In genomic region chr4:150546286-150546685, GRCh38 we compare ENCODE assay signal across 30 cellular contexts. TPM values are rescaled to one million over a fixed set of nuclear protein-coding genes. Genes with fewer than 3 reads are reported as not detected.
"Had no signal": no experiment of that assay in that cellular context is flagged by ENCODE, and none has a peak within 500 bp of the region (broad histone marks: within the 10 kb centered on the region; RNA-seq: fewer than 3 reads in every experiment).

No MANE protein-coding gene starts in this region.

- H3K4me1 ChIP-seq: Peyer's patch, SJCRH30 had no signal

- DNase-seq: activated B cell treated with CpG ODN at 0.5 μM for 24 hours; activated CD4-positive, alpha-beta memory T cell treated with anti-CD3 and anti-CD28 coated beads for 36 hours; activated CD4-positive, alpha-beta T cell treated with anti-CD3 and anti-CD28 coated beads, Interleukin-2, amount 10 ng/mL, durations not matched to agents 7 days and 5 days; activated CD8-positive, alpha-beta memory T cell treated with anti-CD3 and anti-CD28 coated beads for 24 hours; activated gamma-delta T cell treated with Interleukin-2 at 50 U/mL for 16 hours; activated naive CD4-positive, alpha-beta T cell treated with anti-CD3 and anti-CD28 coated beads, Interleukin-2, amount 10 ng/mL, durations not matched to agents 7 days and 5 days; activated naive CD8-positive, alpha-beta T cell treated with anti-CD3 and anti-CD28 coated beads for 36 hours; activated T-cell treated with anti-CD3 and anti-CD28 coated beads for 4 hours; activated T-cell treated with anti-CD3 and anti-CD28 coated beads, Interleukin-2, amount 50 U/mL, for 48 hours; brain microvascular endothelial cell; MV-4-11; NCI-H1092 treated with DMSO at 0.1 percent for 48 hours; NCI-H1417 treated with DMSO at 0.1 percent for 48 hours; NCI-H1694 treated with DMSO at 0.1 percent for 48 hours; NCI-H2029 treated with DMSO at 0.1 percent for 48 hours; NCI-H345; NCI-H510A; NCI-H526 treated with DMSO at 0.1 percent for 48 hours; Peyer's patch; Right ventricle myocardium superior; SJCRH30; SW 1271 had no signal

- H3K4me3 Mint-ChIP-seq: activated B cell treated with CpG ODN at 0.5 μM for 24 hours; activated CD4-positive, alpha-beta memory T cell treated with anti-CD3 and anti-CD28 coated beads for 36 hours; activated CD4-positive, alpha-beta T cell treated with anti-CD3 and anti-CD28 coated beads, Interleukin-2, amount 10 ng/mL, durations not matched to agents 7 days and 5 days; activated naive CD4-positive, alpha-beta T cell treated with anti-CD3 and anti-CD28 coated beads, Interleukin-2, amount 10 ng/mL, durations not matched to agents 7 days and 5 days; activated naive CD8-positive, alpha-beta T cell treated with anti-CD3 and anti-CD28 coated beads for 36 hours; activated T-helper 17 cell treated with anti-CD3 and anti-CD28 coated beads, Interleukin-2, amount 50 U/mL, for 72 hours; T-helper 2 cell treated with Interferon-gamma antibody and Interleukin-4, amounts not matched to agents 5 μg/mL and 100 μg/mL, for 36 hours had no signal

- H3K27me3 Mint-ChIP-seq: activated B cell treated with CpG ODN at 0.5 μM for 24 hours; activated CD4-positive, alpha-beta memory T cell treated with anti-CD3 and anti-CD28 coated beads for 36 hours; activated CD4-positive, alpha-beta T cell treated with anti-CD3 and anti-CD28 coated beads, Interleukin-2, amount 10 ng/mL, durations not matched to agents 7 days and 5 days; activated naive CD4-positive, alpha-beta T cell treated with anti-CD3 and anti-CD28 coated beads, Interleukin-2, amount 10 ng/mL, durations not matched to agents 7 days and 5 days; activated naive CD8-positive, alpha-beta T cell treated with anti-CD3 and anti-CD28 coated beads for 36 hours; activated T-helper 17 cell treated with anti-CD3 and anti-CD28 coated beads, Interleukin-2, amount 50 U/mL, for 72 hours had no signal

- H3K4me3 ChIP-seq: cardiac muscle cell, Peyer's patch, SJCRH30 had no signal

- H3K9me3 Mint-ChIP-seq: activated B cell treated with CpG ODN at 0.5 μM for 24 hours; activated CD4-positive, alpha-beta memory T cell treated with anti-CD3 and anti-CD28 coated beads for 36 hours; activated CD4-positive, alpha-beta T cell treated with anti-CD3 and anti-CD28 coated beads, Interleukin-2, amount 10 ng/mL, durations not matched to agents 7 days and 5 days; activated naive CD4-positive, alpha-beta T cell treated with anti-CD3 and anti-CD28 coated beads, Interleukin-2, amount 10 ng/mL, durations not matched to agents 7 days and 5 days; activated naive CD8-positive, alpha-beta T cell treated with anti-CD3 and anti-CD28 coated beads for 36 hours; activated T-helper 17 cell treated with anti-CD3 and anti-CD28 coated beads, Interleukin-2, amount 50 U/mL, for 72 hours; T-helper 2 cell treated with Interferon-gamma antibody and Interleukin-4, amounts not matched to agents 5 μg/mL and 100 μg/mL, for 36 hours had no signal

- ATAC-seq: activated T-helper 17 cell treated with anti-CD3 and anti-CD28 coated beads, Interleukin-2, amount 50 U/mL, for 72 hours; SK-N-SH treated with all-trans-retinoic acid at 6 μM for 48 hours had no signal

- H3K27ac Mint-ChIP-seq: activated B cell treated with CpG ODN at 0.5 μM for 24 hours; activated CD4-positive, alpha-beta memory T cell treated with anti-CD3 and anti-CD28 coated beads for 36 hours; activated CD4-positive, alpha-beta T cell treated with anti-CD3 and anti-CD28 coated beads, Interleukin-2, amount 10 ng/mL, durations not matched to agents 7 days and 5 days; activated naive CD4-positive, alpha-beta T cell treated with anti-CD3 and anti-CD28 coated beads, Interleukin-2, amount 10 ng/mL, durations not matched to agents 7 days and 5 days; activated naive CD8-positive, alpha-beta T cell treated with anti-CD3 and anti-CD28 coated beads for 36 hours; activated T-helper 17 cell treated with anti-CD3 and anti-CD28 coated beads, Interleukin-2, amount 50 U/mL, for 72 hours; T-helper 2 cell treated with Interferon-gamma antibody and Interleukin-4, amounts not matched to agents 5 μg/mL and 100 μg/mL, for 36 hours had no signal

- H3K36me3 Mint-ChIP-seq: activated CD4-positive, alpha-beta memory T cell treated with anti-CD3 and anti-CD28 coated beads for 36 hours; activated naive CD4-positive, alpha-beta T cell treated with anti-CD3 and anti-CD28 coated beads, Interleukin-2, amount 10 ng/mL, durations not matched to agents 7 days and 5 days; activated naive CD8-positive, alpha-beta T cell treated with anti-CD3 and anti-CD28 coated beads for 36 hours had no signal

- H3K27ac ChIP-seq: brain microvascular endothelial cell, cardiac muscle cell, KMS-11, Peyer's patch, RWPE1, SJCRH30 had no signal

- H3K9me3 ChIP-seq: Peyer's patch, SJCRH30 had no signal

- H3K4me2 ChIP-seq: KMS-11 had no signal

- H3K27me3 ChIP-seq: brain microvascular endothelial cell, cardiac muscle cell, Peyer's patch, SJCRH30 had no signal

- H3K9ac ChIP-seq: KMS-11 had no signal

- H3K36me3 ChIP-seq: brain microvascular endothelial cell, cardiac muscle cell, Peyer's patch, SJCRH30 had no signal

- H3K4me1 Mint-ChIP-seq: activated B cell treated with CpG ODN at 0.5 μM for 24 hours; activated CD4-positive, alpha-beta T cell treated with anti-CD3 and anti-CD28 coated beads, Interleukin-2, amount 10 ng/mL, durations not matched to agents 7 days and 5 days; activated naive CD4-positive, alpha-beta T cell treated with anti-CD3 and anti-CD28 coated beads, Interleukin-2, amount 10 ng/mL, durations not matched to agents 7 days and 5 days; activated naive CD8-positive, alpha-beta T cell treated with anti-CD3 and anti-CD28 coated beads for 36 hours had no signal

RNA-seq across cellular contexts. Expression of gene MAB21L2, which starts 35.7 kb away (rescaled TPM):
- total RNA-seq: activated B cell treated with CpG ODN at 0.5 μM for 24 hours; activated CD4-positive, alpha-beta memory T cell treated with anti-CD3 and anti-CD28 coated beads for 36 hours; activated CD4-positive, alpha-beta T cell treated with anti-CD3 and anti-CD28 coated beads, Interleukin-2, amount 10 ng/mL, durations not matched to agents 7 days and 5 days; activated naive CD8-positive, alpha-beta T cell treated with anti-CD3 and anti-CD28 coated beads for 36 hours; activated T-helper 17 cell treated with anti-CD3 and anti-CD28 coated beads, Interleukin-2, amount 50 U/mL, for 72 hours; MCF 10A; SJCRH30; T-helper 1 cell treated with Interleukin-12 subunit alpha and Interleukin-12 subunit beta and Interleukin-4 antibody, amounts not matched to agents 30 ng/mL and 1 ng/mL, for 36 hours had no signal
